13 cellular contexts compared by ENCODE assay signal in genomic region chr3:42763023-42763422, GRCh38. TPM values are rescaled to one million over a fixed set of nuclear protein-coding genes. Genes with fewer than 3 reads are reported as not detected.
DNase-seq lines count a peak whose midpoint lies in the region; ATAC-seq and TF ChIP-seq lines count a peak whose summit lies in the region.
"Had no signal": no experiment of that assay in that cellular context is flagged by ENCODE, and none has a peak within 500 bp of the region (broad histone marks: within the 10 kb centered on the region; RNA-seq: fewer than 3 reads in every experiment).

No MANE protein-coding gene starts in this region.

- H3K27me3 Mint-ChIP-seq in stimulated activated naive B cell treated with anti-CD40 and anti-IgM and Interleukin-4, amounts not matched to agents 10 μg/mL and 1 μg/mL and 100 μg/mL, for 72 hours = peaks cover 9% of the 10 kb centered on the region in 2 donors
- H3K27me3 Mint-ChIP-seq: CD4-positive, alpha-beta T cell had no signal

- H3K9me3 ChIP-seq in skeletal muscle satellite cell (replicated peaks; ENCODE audit: low read length) = no peaks in the 10 kb centered on the region
- H3K9me3 ChIP-seq: mucosa of descending colon had no signal

- peak; percentile 43 for DNase-seq in NCI-H526 treated with DMSO at 0.1 percent for 48 hours (lab: John Stamatoyannopoulos, UW)
- DNase-seq in fibroblast of the aortic adventitia (ENCODE audit: low read depth) = peak; percentile 63
- no peak for DNase-seq in stimulated activated naive B cell treated with anti-CD40 and anti-IgM and Interleukin-4, amounts not matched to agents 10 μg/mL and 1 μg/mL and 100 μg/mL, for 72 hours
- no peak for DNase-seq in occipital lobe (lab: John Stamatoyannopoulos, UW)
- no peak for DNase-seq in NCI-H1436 (lab: John Stamatoyannopoulos, UW)
- DNase-seq: CD4-positive, alpha-beta T cell; mucosa of descending colon; NK-92 treated with Interleukin-12 subunit alpha and Interleukin-12 subunit beta, amount 100 ng/mL, for 24 hours had no signal

- no peak for TF ChIP-seq CTCF in fibroblast of the aortic adventitia (IDR thresholded peaks at IDR 0.05; ENCODE audit: insufficient read depth, low read length)

- H3K4me1 Mint-ChIP-seq in stimulated activated naive B cell treated with anti-CD40 and anti-IgM and Interleukin-4, amounts not matched to agents 10 μg/mL and 1 μg/mL and 100 μg/mL, for 72 hours = peaks cover 0 to 7% of the 10 kb centered on the region in 2 donors

- no peak overlapping the region for H3K9ac ChIP-seq in skeletal muscle satellite cell (ENCODE audit: low read depth, low read length)

- no peak overlapping the region for H3K27ac Mint-ChIP-seq in stimulated activated naive B cell treated with anti-CD40 and anti-IgM and Interleukin-4, amounts not matched to agents 10 μg/mL and 1 μg/mL and 100 μg/mL, for 72 hours
- H3K27ac Mint-ChIP-seq: CD4-positive, alpha-beta T cell had no signal

- H3K4me3 Mint-ChIP-seq in stimulated activated naive B cell treated with anti-CD40 and anti-IgM and Interleukin-4, amounts not matched to agents 10 μg/mL and 1 μg/mL and 100 μg/mL, for 72 hours = no peak overlapping the region
- H3K4me3 Mint-ChIP-seq: CD4-positive, alpha-beta T cell; WTC11 had no signal

- H3K4me1 ChIP-seq in skeletal muscle satellite cell (ENCODE audit: control insufficient read depth, insufficient read depth, low read length) = peaks cover 10% of the 10 kb centered on the region

- H3K4me3 ChIP-seq in fibroblast of the aortic adventitia (ENCODE audit: low read depth, low read length) = no peak overlapping the region
- H3K4me3 ChIP-seq in skeletal muscle satellite cell (ENCODE audit: low read length) = no peak overlapping the region
- H3K4me3 ChIP-seq: mucosa of descending colon had no signal

- peak overlapping the region; percentile 13 for H3K4me2 ChIP-seq in skeletal muscle satellite cell (ENCODE audit: low read length)

- H3K27me3 ChIP-seq in skeletal muscle satellite cell (ENCODE audit: control insufficient read depth, insufficient read depth, low read length) = no peaks in the 10 kb centered on the region

- H3K36me3 Mint-ChIP-seq in stimulated activated naive B cell treated with anti-CD40 and anti-IgM and Interleukin-4, amounts not matched to agents 10 μg/mL and 1 μg/mL and 100 μg/mL, for 72 hours = no peaks in the 10 kb centered on the region

- peak; percentile 47 for ATAC-seq in GM19395 (IDR thresholded peaks at IDR 0.05; ENCODE audit: unreplicated experiment)
- no peak for ATAC-seq in stimulated activated naive B cell treated with anti-CD40 and anti-IgM and Interleukin-4, amounts not matched to agents 10 μg/mL and 1 μg/mL and 100 μg/mL, for 72 hours (replicated peaks)
- ATAC-seq in GM19397 (IDR thresholded peaks at IDR 0.05; ENCODE audit: unreplicated experiment) = no peak

- no peaks in the 10 kb centered on the region for H3K9me3 Mint-ChIP-seq in stimulated activated naive B cell treated with anti-CD40 and anti-IgM and Interleukin-4, amounts not matched to agents 10 μg/mL and 1 μg/mL and 100 μg/mL, for 72 hours
- H3K9me3 Mint-ChIP-seq: CD4-positive, alpha-beta T cell had no signal

- no peaks in the 10 kb centered on the region for H3K36me3 ChIP-seq in skeletal muscle satellite cell (ENCODE audit: insufficient read depth, low read length)

RNA-seq across cellular contexts. Expression of gene CCDC13, which starts 10.0 kb away (rescaled TPM):
- 0.27 and 8.6 TPM in 2 replicates for total RNA-seq in fibroblast of the aortic adventitia (ENCODE audit: low replicate concordance)
- 0.51 and 0.87 TPM in 2 replicates for total RNA-seq in skeletal muscle satellite cell (2012; rRNA removed)
- 3.6 TPM for total RNA-seq in occipital lobe

RNA-seq across cellular contexts. Expression of gene HIGD1A, which starts 41.3 kb away (rescaled TPM):
- total RNA-seq in fibroblast of the aortic adventitia (ENCODE audit: low replicate concordance) (75.1 and 163 TPM in 2 replicates), occipital lobe (117 TPM)
- total RNA-seq in skeletal muscle satellite cell (2012; rRNA removed) = 216 and 245 TPM in 2 replicates

RNA-seq across cellular contexts. Expression of gene ACKR2, which starts 46.2 kb away (rescaled TPM):
- total RNA-seq in fibroblast of the aortic adventitia (ENCODE audit: low replicate concordance) (under 0.01 and 0.41 TPM in 2 replicates), occipital lobe (0.16 TPM)
- total RNA-seq in skeletal muscle satellite cell (2012; rRNA removed) = 0.22 and 0.76 TPM in 2 replicates
- total RNA-seq: pulmonary artery endothelial cell had no signal

Comparison
In these comparisons a context has a peak if more than half of its experiments do, and no peak if none do; other contexts are left out.
1. DNase-seq: peak in NCI-H526 treated with DMSO at 0.1 percent for 48 hours (single experiment) and fibroblast of the aortic adventitia (single experiment); none in stimulated activated naive B cell treated with anti-CD40 and anti-IgM and Interleukin-4, amounts not matched to agents 10 μg/mL and 1 μg/mL and 100 μg/mL, for 72 hours (single experiment), occipital lobe (single experiment) and NCI-H1436 (single experiment).